ENCODE assay signal across 9 cellular contexts in the genomic region with DNA sequence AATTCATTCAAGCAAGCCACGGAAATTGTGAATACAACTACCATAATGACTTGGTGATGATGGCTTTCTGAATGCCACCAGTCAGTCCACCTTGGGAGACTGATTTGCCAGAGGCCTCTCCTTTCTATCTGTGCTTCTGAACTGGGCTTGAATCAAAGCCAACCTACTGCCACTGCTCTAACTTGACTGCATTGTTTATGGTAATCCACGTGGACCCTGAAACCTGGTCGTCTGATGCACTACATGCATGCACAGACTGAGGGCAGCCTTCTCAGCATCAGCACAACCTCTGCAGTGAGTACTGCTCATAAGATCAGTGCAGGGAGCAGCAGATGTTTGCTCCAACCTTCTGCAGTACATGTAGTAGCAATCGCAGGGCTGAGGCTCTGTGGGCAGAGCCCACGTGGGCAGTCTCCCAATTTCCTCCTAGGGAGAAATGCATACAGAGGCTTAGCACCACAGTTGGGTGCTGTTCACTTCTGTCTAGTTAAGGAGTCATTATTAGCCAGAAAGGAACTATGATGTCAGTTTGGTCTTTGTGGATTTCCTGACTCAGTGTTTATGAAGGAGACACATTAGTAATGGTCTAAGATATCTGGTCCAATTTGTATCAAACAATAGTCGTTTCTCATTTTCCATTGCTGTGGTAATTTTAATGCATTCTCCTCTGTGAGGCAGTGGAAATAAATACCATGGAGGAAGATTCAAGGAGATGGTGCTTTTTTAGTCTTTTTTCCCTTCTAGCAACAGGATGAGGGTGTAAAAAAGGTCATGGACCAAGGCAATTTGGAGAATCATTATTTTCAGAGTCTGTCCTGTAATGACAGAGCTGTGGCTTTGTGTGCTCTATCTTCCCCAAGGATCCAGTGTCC.
DNase-seq lines count a peak whose midpoint lies in the region; ATAC-seq, FAIRE-seq and TF ChIP-seq lines count a peak whose summit lies in the region.
"Had no signal": no experiment of that assay in that cellular context is flagged by ENCODE, and none has a peak within 500 bp of the region (broad histone marks: within the 10 kb centered on the region; RNA-seq: fewer than 3 reads in every experiment).

No MANE protein-coding gene starts in this region.

- no peaks in the 10 kb centered on the region for H3K36me3 ChIP-seq in Loucy (ENCODE audit: insufficient read depth, low read length)
- H3K36me3 ChIP-seq in mesenchymal stem cell (ENCODE audit: control insufficient read depth in 1 of 2, insufficient read depth in 2 of 2, low read depth in 1 of 2, low read length in 2 of 2): no peaks in the 10 kb centered on the region
- H3K36me3 ChIP-seq in uterus: no peaks in the 10 kb centered on the region
- H3K36me3 ChIP-seq: lower lobe of right lung had no signal

- WGBS in mesenchymal stem cell: 66% methylated on average over 6 of the region's 6 CpGs

- no peaks in the 10 kb centered on the region for H4K20me1 ChIP-seq in Loucy (ENCODE audit: insufficient read depth, low read length, poor library complexity, severe bottlenecking)

- H2BK12ac ChIP-seq in mesenchymal stem cell (ENCODE audit: low read length in 2 of 2): no peak overlapping the region

- H3K4me2 ChIP-seq in Loucy (ENCODE audit: low read depth, low read length, poor library complexity, severe bottlenecking): peak overlapping the region; percentile 54
- H3K4me2 ChIP-seq in mesenchymal stem cell (ENCODE audit: low read length, poor library complexity, severe bottlenecking): no peak overlapping the region

- no peaks in the 10 kb centered on the region for H3K79me2 ChIP-seq in Loucy (ENCODE audit: insufficient read depth, low read length)

- H3K9me2 ChIP-seq in Loucy (replicated peaks; ENCODE audit: low read depth, low read length): no peaks in the 10 kb centered on the region

- peak; percentile 99 for FAIRE-seq in GM12891 (lab: Jason Lieb, UNC)

- intact Hi-C loops in uterus (cut with DNase I; ENCODE audit: low total_unique reads): no loop called here

- DNase-seq in GM12891 (ENCODE audit: insufficient read length, low spot score): no peak
- DNase-seq in activated effector memory CD4-positive, alpha-beta T cell treated with anti-CD3 and anti-CD28 coated beads, Interleukin-2, amount 50 U/mL, for 16 hours: peak; percentile 81
- DNase-seq in mesenchymal stem cell: peak; percentile 45
- DNase-seq in ACHN: no peak
- no peak for DNase-seq in uterus
- DNase-seq: lower lobe of right lung had no signal

- no peak overlapping the region for H3K23ac ChIP-seq in mesenchymal stem cell (ENCODE audit: low read length in 2 of 2)

- no peak overlapping the region for H2BK120ac ChIP-seq in mesenchymal stem cell (ENCODE audit: low read depth, low read length)

- H3K27ac ChIP-seq in mesenchymal stem cell (ENCODE audit: low read length, poor library complexity, severe bottlenecking) (no peak overlapping the region), uterus (no peak overlapping the region)
- H3K27ac ChIP-seq: lower lobe of right lung had no signal

- no peak overlapping the region for H4K91ac ChIP-seq in mesenchymal stem cell (ENCODE audit: low read length)

- TF ChIP-seq POLR2A in GM12891 (IDR thresholded peaks at IDR 0.05; ENCODE audit: low read depth, low read length) (no peak; the same call in none of the 2 replicates), uterus (IDR thresholded peaks at IDR 0.05) (no peak)

- H2BK5ac ChIP-seq in mesenchymal stem cell (ENCODE audit: low read depth, low read length, poor library complexity, severe bottlenecking): no peak overlapping the region

- 0 out of 2 replicates have a peak, but pooled peaks cover 3% of the 10 kb centered on the region for H3F3A ChIP-seq in Loucy (ENCODE audit: low read depth)

- H3K27me3 ChIP-seq in Loucy (ENCODE audit: insufficient read depth, low read length, poor library complexity, severe bottlenecking) (no peaks in the 10 kb centered on the region), mesenchymal stem cell (ENCODE audit: control insufficient read depth in 1 of 2, insufficient read depth in 1 of 2, low read length in 2 of 2) (no peaks in the 10 kb centered on the region), uterus (no peaks in the 10 kb centered on the region)

- peak overlapping the region in 1 of 2 experiments; percentile 11 for H3K18ac ChIP-seq in mesenchymal stem cell (ENCODE audit: low read depth in 1 of 2, low read length in 2 of 2)

- ATAC-seq in GM21529 (IDR thresholded peaks at IDR 0.05; ENCODE audit: unreplicated experiment) (peak; percentile 87), HG03457 (IDR thresholded peaks at IDR 0.05; ENCODE audit: unreplicated experiment) (no peak)

- H3K9ac ChIP-seq in Loucy (ENCODE audit: low read depth, low read length, poor library complexity, severe bottlenecking) (no peak overlapping the region), mesenchymal stem cell (ENCODE audit: low read length) (peak overlapping the region; percentile 27)

- no peak overlapping the region for H4K8ac ChIP-seq in mesenchymal stem cell (ENCODE audit: low read length)

- TF ChIP-seq CTCF in Loucy (conservative IDR thresholded peaks at IDR 0.05; ENCODE audit: low read length) (peak; percentile 51), uterus (IDR thresholded peaks at IDR 0.05) (no peak)

- H3K79me1 ChIP-seq in mesenchymal stem cell (replicated peaks; ENCODE audit: low read length, poor library complexity, severe bottlenecking): no peaks in the 10 kb centered on the region

- H3K4me3 ChIP-seq in Loucy (ENCODE audit: low read length, poor library complexity, severe bottlenecking): peak overlapping the region; percentile 5
- no peak overlapping the region for H3K4me3 ChIP-seq in mesenchymal stem cell (ENCODE audit: insufficient read depth in 1 of 2, low read depth in 1 of 2, low read length in 2 of 2)
- H3K4me3 ChIP-seq in uterus: no peak overlapping the region
- H3K4me3 ChIP-seq: lower lobe of right lung had no signal

- H3K4me1 ChIP-seq in Loucy (ENCODE audit: insufficient read depth, low read length, poor library complexity, severe bottlenecking) (peaks cover 31% of the 10 kb centered on the region), mesenchymal stem cell (ENCODE audit: control insufficient read depth, insufficient read depth, low read depth, low read length) (peaks cover 3% of the 10 kb centered on the region), uterus (no peaks in the 10 kb centered on the region)
- H3K4me1 ChIP-seq: lower lobe of right lung had no signal

- no peak overlapping the region for H2BK15ac ChIP-seq in mesenchymal stem cell (ENCODE audit: low read depth, poor library complexity, severe bottlenecking)

- H2AFZ ChIP-seq in Loucy (ENCODE audit: low read length): peak overlapping the region; percentile 7
- H2AFZ ChIP-seq in mesenchymal stem cell (ENCODE audit: low read depth, low read length): no peak overlapping the region

- no peaks in the 10 kb centered on the region for H3K9me3 ChIP-seq in Loucy (ENCODE audit: insufficient read depth, low read depth, low read length)
- no peaks in the 10 kb centered on the region for H3K9me3 ChIP-seq in mesenchymal stem cell (ENCODE audit: control insufficient read depth, low read length)
- no peaks in the 10 kb centered on the region for H3K9me3 ChIP-seq in uterus
- H3K9me3 ChIP-seq: lower lobe of right lung had no signal

- peak overlapping the region in 1 of 2 experiments; percentile 6 for H3K4ac ChIP-seq in mesenchymal stem cell (ENCODE audit: low read depth in 1 of 2, low read length in 2 of 2)

- in situ Hi-C loops in ACHN (cut with HindIII; ENCODE audit: low pct_ligation_motif_present, low pct_unique_long_range_greater_than_20kb, low sequenced_read_pairs): no loop called here

- H2AK5ac ChIP-seq in mesenchymal stem cell (ENCODE audit: low read length, severe bottlenecking): no peak overlapping the region

- no peak overlapping the region for H3K14ac ChIP-seq in mesenchymal stem cell (ENCODE audit: low read length in 2 of 2)

TF ChIP-seq in GM12891, 5 proteins besides CTCF, POLR2A, EP300 and RAD21:
- TF ChIP-seq SPI1 (IDR thresholded peaks at IDR 0.05; ENCODE audit: low read depth, low read length) (0 out of 2 replicates have a peak, but pooled peaks have one; percentile 12), POU2F2 (IDR thresholded peaks at IDR 0.05; ENCODE audit: low read depth, low read length) (peak; percentile 86), POLR2AphosphoS5 (IDR thresholded peaks at IDR 0.05; ENCODE audit: low read depth, low read length) (peak; percentile 48; the same call in 1 of the 2 replicates), TAF1 (IDR thresholded peaks at IDR 0.05; ENCODE audit: low read depth, low read length) (no peak)

Comparison
In these comparisons a context has a peak if more than half of its experiments do, and no peak if none do; other contexts are left out.
1. DNase-seq: peak in activated effector memory CD4-positive, alpha-beta T cell treated with anti-CD3 and anti-CD28 coated beads, Interleukin-2, amount 50 U/mL, for 16 hours (single experiment) and mesenchymal stem cell (single experiment); none in GM12891 (single experiment), ACHN (single experiment) and uterus (0 of 2).